In the genomic region with DNA sequence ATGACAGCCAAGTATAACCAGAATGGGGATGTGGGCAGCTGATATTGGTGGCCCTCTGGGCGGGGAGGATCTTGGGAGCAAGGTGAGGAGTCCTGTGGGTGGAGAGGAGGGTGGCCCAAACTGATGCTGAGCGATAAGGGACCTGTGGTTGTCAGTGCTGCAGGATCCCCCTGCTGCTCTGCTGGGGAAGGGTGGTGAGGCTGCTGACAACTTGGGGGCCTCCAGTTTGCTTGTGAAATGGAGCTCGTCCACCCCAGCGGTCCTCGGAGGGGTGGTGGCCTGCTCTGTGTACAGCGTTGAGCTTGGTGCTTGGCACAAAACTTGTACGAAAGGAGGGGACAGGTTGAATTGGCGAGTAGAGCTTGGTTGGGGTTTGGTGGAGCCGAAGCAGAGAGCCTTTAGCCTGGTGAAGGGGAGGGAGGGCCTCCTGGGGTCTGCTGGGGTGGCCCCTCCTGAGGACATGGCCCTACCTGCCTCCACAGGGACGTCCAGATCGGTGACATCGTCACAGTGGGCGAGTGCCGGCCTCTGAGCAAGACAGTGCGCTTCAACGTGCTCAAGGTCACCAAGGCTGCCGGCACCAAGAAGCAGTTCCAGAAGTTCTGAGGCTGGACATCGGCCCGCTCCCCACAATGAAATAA, we compare ENCODE assay signal across 8 cellular contexts. TPM values are rescaled to one million over a fixed set of nuclear protein-coding genes. Genes with fewer than 3 reads are reported as not detected.
DNase-seq lines count a peak whose midpoint lies in the region; ATAC-seq, FAIRE-seq and TF ChIP-seq lines count a peak whose summit lies in the region.

No MANE protein-coding gene starts in this region.

- H3K9me3 ChIP-seq in HepG2 (ENCODE audit: low read length) (no peaks in the 10 kb centered on the region), right lobe of liver (no peaks in the 10 kb centered on the region), lower lobe of right lung (no peaks in the 10 kb centered on the region)

- CTCF ChIA-PET in HepG2 (lab: Yijun Ruan, JAX; ENCODE audit: low intra/inter-chr PET ratio, low total read pairs), result no interaction called here

- in situ Hi-C loops in HepG2 (cut with HindIII; ENCODE audit: extremely low pct_ligation_motif_present, low pct_unique_long_range_greater_than_20kb), result loop anchor here (5.0 kb wide), 2 partner anchors 73 to 173 kb away; no protein-coding TSS in a partner anchor

- peaks cover 57% of the 10 kb centered on the region for H3K4me1 ChIP-seq in HepG2 (ENCODE audit: insufficient read depth, low read length)
- H3K4me1 ChIP-seq in right lobe of liver, result peaks cover 0 to 15% (median 10%) of the 10 kb centered on the region in 4 donors
- peaks cover 48% of the 10 kb centered on the region for H3K4me1 ChIP-seq in lower lobe of right lung
- no peaks in the 10 kb centered on the region for H3K4me1 ChIP-seq in urinary bladder (ENCODE audit: insufficient read depth)

- no peaks in the 10 kb centered on the region for H3K9me3 Mint-ChIP-seq in activated T-helper 2 cell treated with anti-CD3 and anti-CD28 coated beads, Interferon-gamma antibody, Interleukin-2, Interleukin-4, amounts not matched to agents 10 μg/mL and 5 μg/mL and 100 μg/mL, durations not matched to agents 14 hours and 24 hours and 36 hours

- H3K27me3 ChIP-seq in HepG2 (ENCODE audit: control insufficient read depth in 1 of 2, insufficient read depth in 2 of 2, low read length in 2 of 2) (peaks cover 0 to 4% of the 10 kb centered on the region in 2 experiments; a peak in 1 of 5 replicates), right lobe of liver (no peaks in the 10 kb centered on the region), lower lobe of right lung (ENCODE audit: low read depth) (no peaks in the 10 kb centered on the region)

- H3K79me2 ChIP-seq in HepG2 (ENCODE audit: insufficient read depth, low read length), result peaks cover 27% of the 10 kb centered on the region

- DNase-seq in HepG2 (ENCODE audit: low spot score) (no peak), right lobe of liver (no peak), lower lobe of right lung (no peak), NOMO-1 treated with dmso at 0.1 percent for 144 hours (lab: John Stamatoyannopoulos, UW; ENCODE audit: unreplicated experiment) (no peak), NCI-H510A treated with DMSO at 0.1 percent for 48 hours (lab: John Stamatoyannopoulos, UW) (no peak)
- DNase-seq in activated T-helper 2 cell treated with anti-CD3 and anti-CD28 coated beads, Interferon-gamma antibody, Interleukin-2, Interleukin-4, amounts not matched to agents 10 μg/mL and 5 μg/mL and 100 μg/mL, durations not matched to agents 14 hours and 24 hours and 36 hours (ENCODE audit: low spot score), result no peak

- H3K4me1 Mint-ChIP-seq in activated T-helper 2 cell treated with anti-CD3 and anti-CD28 coated beads, Interferon-gamma antibody, Interleukin-2, Interleukin-4, amounts not matched to agents 10 μg/mL and 5 μg/mL and 100 μg/mL, durations not matched to agents 14 hours and 24 hours and 36 hours (ENCODE audit: low read depth), result peaks cover 40% of the 10 kb centered on the region

- no peak for TF ChIP-seq POLR2A in HepG2 (IDR thresholded peaks at IDR 0.05; ENCODE audit: insufficient read depth in 1 of 2, low read depth in 2 of 2, low read length in 2 of 2)
- no peak for TF ChIP-seq POLR2A in right lobe of liver (IDR thresholded peaks at IDR 0.05)

- H3K4me2 ChIP-seq in HepG2 (ENCODE audit: low read depth, low read length), result peak overlapping the region; percentile 92; the same call in 1 of the 2 replicates

- 97% methylated on average over 18 of the region's 19 CpGs for WGBS in HepG2 (ENCODE audit: low lambda C conversion rate)
- 58% methylated on average over 5 of the region's 19 CpGs for WGBS in right lobe of liver (ENCODE audit: insufficient coverage, low coverage, low lambda C conversion rate, missing lambda C conversion rate)
- 74% methylated on average over 19 of the region's 19 CpGs for WGBS in urinary bladder

- no peak overlapping the region for H2AFZ ChIP-seq in HepG2 (ENCODE audit: low read length)

- peak overlapping the region; percentile 98 for H3K4me3 Mint-ChIP-seq in activated T-helper 2 cell treated with anti-CD3 and anti-CD28 coated beads, Interferon-gamma antibody, Interleukin-2, Interleukin-4, amounts not matched to agents 10 μg/mL and 5 μg/mL and 100 μg/mL, durations not matched to agents 14 hours and 24 hours and 36 hours (ENCODE audit: low read depth)

- intact Hi-C loops in HepG2 (cut with micrococcal nuclease; ENCODE audit: unreplicated experiment) (no loop called here), right lobe of liver (cut with DNase I) (no loop called here), lower lobe of right lung (cut with DNase I) (no loop called here)
- intact Hi-C loops in activated T-helper 2 cell treated with anti-CD3 and anti-CD28 coated beads, Interferon-gamma antibody, Interleukin-2, Interleukin-4, amounts not matched to agents 10 μg/mL and 5 μg/mL and 100 μg/mL, durations not matched to agents 14 hours and 24 hours and 36 hours (cut with micrococcal nuclease), result loop anchor here (5.0 kb wide), 1 partner anchor 47 kb away; a partner anchor contains a TSS

- TF ChIP-seq RAD21 in HepG2 (CRISPR knock-in tag; IDR thresholded peaks at IDR 0.05), result no peak

- FAIRE-seq in HepG2 (lab: Jason Lieb, UNC), result no peak

- H3K4me3 ChIP-seq in HepG2 (replicated peaks in 1 of 3; ENCODE audit: insufficient read depth in 1 of 3, low read depth in 2 of 3, low read length in 3 of 3) (no peak overlapping the region), right lobe of liver (peak overlapping the region in 1 of 3 donors; percentile 11), lower lobe of right lung (peak overlapping the region; percentile 52), urinary bladder (ENCODE audit: low read depth, low read length) (peak overlapping the region; percentile 31)

- POLR2A ChIA-PET in HepG2 (lab: Yijun Ruan, JAX), result interaction anchor here (1.4 to 1.8 kb wide), 3 partner anchors 10 to 81 kb away, joined by 3 to 7 read pairs (median 4); a partner anchor contains a TSS

- no peak for ATAC-seq in HepG2
- ATAC-seq in right lobe of liver, result no peak
- no peak for ATAC-seq in lower lobe of right lung
- ATAC-seq in GM21360 (IDR thresholded peaks at IDR 0.05; ENCODE audit: unreplicated experiment), result no peak

- H3K36me3 ChIP-seq in HepG2 (replicated peaks in 1 of 2; ENCODE audit: control insufficient read depth in 1 of 2, insufficient read depth in 2 of 2, low read length in 2 of 2) (peaks cover 15 to 25% of the 10 kb centered on the region in 2 experiments), right lobe of liver (peaks cover 0 to 28% (median 18%) of the 10 kb centered on the region in 4 donors), lower lobe of right lung (peaks cover 32% of the 10 kb centered on the region), urinary bladder (ENCODE audit: insufficient read depth) (no peaks in the 10 kb centered on the region)

- H3K9ac ChIP-seq in HepG2 (ENCODE audit: insufficient read depth, low read depth, low read length), result peak overlapping the region; percentile 37; the same call in 1 of the 2 replicates

- TF ChIP-seq CTCF in HepG2 (CRISPR knock-in tag; IDR thresholded peaks at IDR 0.05) (no peak), right lobe of liver (IDR thresholded peaks at IDR 0.05) (no peak), lower lobe of right lung (IDR thresholded peaks at IDR 0.05) (no peak)

- H3K27ac Mint-ChIP-seq in activated T-helper 2 cell treated with anti-CD3 and anti-CD28 coated beads, Interferon-gamma antibody, Interleukin-2, Interleukin-4, amounts not matched to agents 10 μg/mL and 5 μg/mL and 100 μg/mL, durations not matched to agents 14 hours and 24 hours and 36 hours, result peak overlapping the region; percentile 94

- TF ChIP-seq EP300 in HepG2 (IDR thresholded peaks at IDR 0.05; ENCODE audit: low read depth in 2 of 2, low read length in 2 of 2) (no peak), HepG2 (CRISPR knock-in tag; IDR thresholded peaks at IDR 0.05; ENCODE audit: borderline replicate concordance) (no peak)

- no TSS peak for BruUV-seq in HepG2 (replicated peaks; lab: Mats Ljungman, UMichigan)

- H3K36me3 Mint-ChIP-seq in activated T-helper 2 cell treated with anti-CD3 and anti-CD28 coated beads, Interferon-gamma antibody, Interleukin-2, Interleukin-4, amounts not matched to agents 10 μg/mL and 5 μg/mL and 100 μg/mL, durations not matched to agents 14 hours and 24 hours and 36 hours (ENCODE audit: low read depth), result peaks cover 44% of the 10 kb centered on the region

- H3K27me3 Mint-ChIP-seq in activated T-helper 2 cell treated with anti-CD3 and anti-CD28 coated beads, Interferon-gamma antibody, Interleukin-2, Interleukin-4, amounts not matched to agents 10 μg/mL and 5 μg/mL and 100 μg/mL, durations not matched to agents 14 hours and 24 hours and 36 hours (ENCODE audit: low read depth), result no peaks in the 10 kb centered on the region

- H3K27ac ChIP-seq in HepG2 (ENCODE audit: extremely low read length, insufficient read depth, low read length) (peak overlapping the region; percentile 16), right lobe of liver (no peak overlapping the region), lower lobe of right lung (peak overlapping the region; percentile 81), urinary bladder (ENCODE audit: low read depth) (peak overlapping the region; percentile 30)

- peaks cover 24% of the 10 kb centered on the region; the same call in 1 of the 2 replicates for H4K20me1 ChIP-seq in HepG2 (ENCODE audit: insufficient read depth, low read length)

RNA-seq across cellular contexts. Expression of a gene that starts 2.9 kb away (rescaled TPM):
- 2,345 and 2,734 TPM in 2 replicates for total RNA-seq in HepG2 (2016; rRNA removed; fragmentation: Illumina TruSeq; extraction: Trizol)
- total RNA-seq in HepG2 (2016; cell fraction: cytosol; rRNA removed; fragmentation: Illumina TruSeq; extraction: Trizol; ENCODE audit: low read depth), result 3,922 and 3,962 TPM in 2 replicates
- 2,320 and 2,893 TPM in 2 replicates for total RNA-seq in HepG2 (2016; cell fraction: insoluble cytoplasmic fraction; rRNA removed; fragmentation: Illumina TruSeq; extraction: Trizol)
- total RNA-seq in HepG2 (2016; cell fraction: membrane; rRNA removed; fragmentation: Illumina TruSeq; extraction: Trizol), result 5,292 and 5,634 TPM in 2 replicates
- total RNA-seq in HepG2 (2016; cell fraction: nucleus; rRNA removed; fragmentation: Illumina TruSeq; extraction: Trizol), result 817 and 896 TPM in 2 replicates
- 2,839 and 2,896 TPM in 2 replicates for polyA plus RNA-seq in HepG2 (2011; rRNA removed)
- polyA plus RNA-seq in HepG2 (2011; cell fraction: cytosol; rRNA removed), result 6,087 and 6,094 TPM in 2 replicates
- 1,822 and 1,919 TPM in 2 replicates for polyA plus RNA-seq in HepG2 (2011; cell fraction: nucleus; rRNA removed)
- 3,444 and 3,595 TPM in 2 replicates for polyA plus RNA-seq in HepG2 (2012)
- 4,821 and 5,462 TPM in 2 replicates for polyA plus RNA-seq in HepG2 (2016; cell fraction: cytosol; fragmentation: Illumina TruSeq; extraction: Trizol; ENCODE audit: low read depth)
- 3,269 and 3,282 TPM in 2 replicates for polyA plus RNA-seq in HepG2 (2016; cell fraction: insoluble cytoplasmic fraction; fragmentation: Illumina TruSeq; extraction: Trizol; ENCODE audit: low read depth)
- 6,240 and 6,461 TPM in 2 replicates for polyA plus RNA-seq in HepG2 (2016; cell fraction: membrane; fragmentation: Illumina TruSeq; extraction: Trizol; ENCODE audit: low read depth)
- polyA plus RNA-seq in HepG2 (2016; cell fraction: nucleus; fragmentation: Illumina TruSeq; extraction: Trizol; ENCODE audit: insufficient read depth, low read depth), result 1,822 and 1,918 TPM in 2 replicates
- 1,415 and 1,765 TPM in 2 replicates for polyA minus RNA-seq in HepG2 (2011; rRNA and poly(A)+ RNA removed; ENCODE audit: low replicate concordance)
- 470 and 550 TPM in 2 replicates for polyA minus RNA-seq in HepG2 (2011; cell fraction: cytosol; rRNA and poly(A)+ RNA removed)
- polyA minus RNA-seq in HepG2 (2011; cell fraction: nucleus; rRNA and poly(A)+ RNA removed), result 202 and 266 TPM in 2 replicates
- 1,000 to 10,000 TPM in 2 of 6 experiments, 100 to 1,000 TPM in 4; 417 to 1,739 (median 617) TPM for total RNA-seq in right lobe of liver
- 2,145 and 2,173 TPM in 2 replicates for total RNA-seq in activated T-helper 2 cell treated with anti-CD3 and anti-CD28 coated beads, Interferon-gamma antibody, Interleukin-2, Interleukin-4, amounts not matched to agents 10 μg/mL and 5 μg/mL and 100 μg/mL, durations not matched to agents 14 hours and 24 hours and 36 hours
- total RNA-seq in lower lobe of right lung, result 1,649 TPM
- 1,853 TPM for total RNA-seq in urinary bladder
- polyA plus RNA-seq in urinary bladder, result 3,946 TPM

RNA-seq across cellular contexts. Expression of a gene that starts 11.7 kb away (rescaled TPM):
- 2,601 and 3,137 TPM in 2 replicates for total RNA-seq in HepG2 (2016; rRNA removed; fragmentation: Illumina TruSeq; extraction: Trizol)
- 4,258 and 4,636 TPM in 2 replicates for total RNA-seq in HepG2 (2016; cell fraction: cytosol; rRNA removed; fragmentation: Illumina TruSeq; extraction: Trizol; ENCODE audit: low read depth)
- 2,656 and 3,295 TPM in 2 replicates for total RNA-seq in HepG2 (2016; cell fraction: insoluble cytoplasmic fraction; rRNA removed; fragmentation: Illumina TruSeq; extraction: Trizol)
- 7,013 and 7,095 TPM in 2 replicates for total RNA-seq in HepG2 (2016; cell fraction: membrane; rRNA removed; fragmentation: Illumina TruSeq; extraction: Trizol)
- total RNA-seq in HepG2 (2016; cell fraction: nucleus; rRNA removed; fragmentation: Illumina TruSeq; extraction: Trizol), result 1,096 and 1,183 TPM in 2 replicates
- polyA plus RNA-seq in HepG2 (2011; rRNA removed), result 3,407 and 3,954 TPM in 2 replicates
- 2,986 and 5,309 TPM in 2 replicates for polyA plus RNA-seq in HepG2 (2011; cell fraction: cytosol; rRNA removed)
- 2,708 and 2,782 TPM in 2 replicates for polyA plus RNA-seq in HepG2 (2011; cell fraction: nucleus; rRNA removed)
- polyA plus RNA-seq in HepG2 (2012), result 2,954 and 4,264 TPM in 2 replicates
- polyA plus RNA-seq in HepG2 (2016; cell fraction: cytosol; fragmentation: Illumina TruSeq; extraction: Trizol; ENCODE audit: low read depth), result 5,376 and 5,987 TPM in 2 replicates
- polyA plus RNA-seq in HepG2 (2016; cell fraction: insoluble cytoplasmic fraction; fragmentation: Illumina TruSeq; extraction: Trizol; ENCODE audit: low read depth), result 3,762 and 3,802 TPM in 2 replicates
- 7,707 and 8,057 TPM in 2 replicates for polyA plus RNA-seq in HepG2 (2016; cell fraction: membrane; fragmentation: Illumina TruSeq; extraction: Trizol; ENCODE audit: low read depth)
- polyA plus RNA-seq in HepG2 (2016; cell fraction: nucleus; fragmentation: Illumina TruSeq; extraction: Trizol; ENCODE audit: insufficient read depth, low read depth), result 2,294 and 2,333 TPM in 2 replicates
- polyA minus RNA-seq in HepG2 (2011; rRNA and poly(A)+ RNA removed; ENCODE audit: low replicate concordance), result 2,394 and 2,613 TPM in 2 replicates
- polyA minus RNA-seq in HepG2 (2011; cell fraction: cytosol; rRNA and poly(A)+ RNA removed), result 898 and 937 TPM in 2 replicates
- polyA minus RNA-seq in HepG2 (2011; cell fraction: nucleus; rRNA and poly(A)+ RNA removed), result 1,540 and 1,647 TPM in 2 replicates
- total RNA-seq in right lobe of liver, result 100 to 1,000 TPM; 675 to 992 (median 801) TPM
- total RNA-seq in activated T-helper 2 cell treated with anti-CD3 and anti-CD28 coated beads, Interferon-gamma antibody, Interleukin-2, Interleukin-4, amounts not matched to agents 10 μg/mL and 5 μg/mL and 100 μg/mL, durations not matched to agents 14 hours and 24 hours and 36 hours, result 3,221 and 3,346 TPM in 2 replicates
- 1,820 TPM for total RNA-seq in lower lobe of right lung
- 2,198 TPM for total RNA-seq in urinary bladder
- 3,726 TPM for polyA plus RNA-seq in urinary bladder

RNA-seq across cellular contexts. Expression of a gene that starts 13.3 kb away (rescaled TPM):
- total RNA-seq in HepG2 (2016; rRNA removed; fragmentation: Illumina TruSeq; extraction: Trizol) (124 and 225 TPM in 2 replicates), right lobe of liver (100 to 1,000 TPM; 123 to 335 (median 245) TPM), lower lobe of right lung (385 TPM), urinary bladder (118 TPM)
- 222 and 258 TPM in 2 replicates for total RNA-seq in HepG2 (2016; cell fraction: cytosol; rRNA removed; fragmentation: Illumina TruSeq; extraction: Trizol; ENCODE audit: low read depth)
- 102 and 228 TPM in 2 replicates for total RNA-seq in HepG2 (2016; cell fraction: insoluble cytoplasmic fraction; rRNA removed; fragmentation: Illumina TruSeq; extraction: Trizol)
- total RNA-seq in HepG2 (2016; cell fraction: membrane; rRNA removed; fragmentation: Illumina TruSeq; extraction: Trizol), result 261 and 289 TPM in 2 replicates
- total RNA-seq in HepG2 (2016; cell fraction: nucleus; rRNA removed; fragmentation: Illumina TruSeq; extraction: Trizol), result 141 and 165 TPM in 2 replicates
- polyA plus RNA-seq in HepG2 (2011; rRNA removed) (121 and 149 TPM in 2 replicates), urinary bladder (200 TPM)
- polyA plus RNA-seq in HepG2 (2011; cell fraction: cytosol; rRNA removed), result 105 and 151 TPM in 2 replicates
- polyA plus RNA-seq in HepG2 (2011; cell fraction: nucleus; rRNA removed), result 256 and 257 TPM in 2 replicates
- polyA plus RNA-seq in HepG2 (2012), result 143 and 177 TPM in 2 replicates
- 245 and 266 TPM in 2 replicates for polyA plus RNA-seq in HepG2 (2016; cell fraction: cytosol; fragmentation: Illumina TruSeq; extraction: Trizol; ENCODE audit: low read depth)
- polyA plus RNA-seq in HepG2 (2016; cell fraction: insoluble cytoplasmic fraction; fragmentation: Illumina TruSeq; extraction: Trizol; ENCODE audit: low read depth), result 107 and 130 TPM in 2 replicates
- 257 and 263 TPM in 2 replicates for polyA plus RNA-seq in HepG2 (2016; cell fraction: membrane; fragmentation: Illumina TruSeq; extraction: Trizol; ENCODE audit: low read depth)
- 289 and 295 TPM in 2 replicates for polyA plus RNA-seq in HepG2 (2016; cell fraction: nucleus; fragmentation: Illumina TruSeq; extraction: Trizol; ENCODE audit: insufficient read depth, low read depth)
- 0.65 and 115 TPM in 2 replicates for polyA minus RNA-seq in HepG2 (2011; rRNA and poly(A)+ RNA removed; ENCODE audit: low replicate concordance)
- 72.8 and 82.9 TPM in 2 replicates for polyA minus RNA-seq in HepG2 (2011; cell fraction: cytosol; rRNA and poly(A)+ RNA removed)
- polyA minus RNA-seq in HepG2 (2011; cell fraction: nucleus; rRNA and poly(A)+ RNA removed), result 27.6 and 29.2 TPM in 2 replicates
- total RNA-seq in activated T-helper 2 cell treated with anti-CD3 and anti-CD28 coated beads, Interferon-gamma antibody, Interleukin-2, Interleukin-4, amounts not matched to agents 10 μg/mL and 5 μg/mL and 100 μg/mL, durations not matched to agents 14 hours and 24 hours and 36 hours, result 1.8 and 2.2 TPM in 2 replicates

RNA-seq across cellular contexts. Expression of a gene that starts 25.1 kb away (rescaled TPM):
- total RNA-seq in HepG2 (2016; rRNA removed; fragmentation: Illumina TruSeq; extraction: Trizol) (0.58 and 1.5 TPM in 2 replicates), right lobe of liver (1 to 10 TPM in 5 of 6 experiments, under 1 TPM in 1; 0.80 to 4.4 (median 2.3) TPM), lower lobe of right lung (12.8 TPM), urinary bladder (3.4 TPM)
- total RNA-seq in HepG2 (2016; cell fraction: cytosol; rRNA removed; fragmentation: Illumina TruSeq; extraction: Trizol; ENCODE audit: low read depth), result 2.3 and 2.9 TPM in 2 replicates
- total RNA-seq in HepG2 (2016; cell fraction: insoluble cytoplasmic fraction; rRNA removed; fragmentation: Illumina TruSeq; extraction: Trizol), result 0.67 and 1.4 TPM in 2 replicates
- total RNA-seq in HepG2 (2016; cell fraction: membrane; rRNA removed; fragmentation: Illumina TruSeq; extraction: Trizol), result 2.2 and 2.3 TPM in 2 replicates
- total RNA-seq in HepG2 (2016; cell fraction: nucleus; rRNA removed; fragmentation: Illumina TruSeq; extraction: Trizol), result 1.3 and 2.9 TPM in 2 replicates
- polyA plus RNA-seq in HepG2 (2011; rRNA removed) (2.6 and 3.0 TPM in 2 replicates), urinary bladder (18.8 TPM)
- 1.1 and 1.7 TPM in 2 replicates for polyA plus RNA-seq in HepG2 (2011; cell fraction: cytosol; rRNA removed)
- polyA plus RNA-seq in HepG2 (2011; cell fraction: nucleus; rRNA removed), result 5.2 and 6.9 TPM in 2 replicates
- polyA plus RNA-seq in HepG2 (2012), result 2.0 and 4.6 TPM in 2 replicates
- polyA plus RNA-seq in HepG2 (2016; cell fraction: cytosol; fragmentation: Illumina TruSeq; extraction: Trizol; ENCODE audit: low read depth), result 4.2 and 4.4 TPM in 2 replicates
- polyA plus RNA-seq in HepG2 (2016; cell fraction: insoluble cytoplasmic fraction; fragmentation: Illumina TruSeq; extraction: Trizol; ENCODE audit: low read depth), result 2.3 and 2.4 TPM in 2 replicates
- 2.5 and 3.6 TPM in 2 replicates for polyA plus RNA-seq in HepG2 (2016; cell fraction: membrane; fragmentation: Illumina TruSeq; extraction: Trizol; ENCODE audit: low read depth)
- 7.4 and 8.8 TPM in 2 replicates for polyA plus RNA-seq in HepG2 (2016; cell fraction: nucleus; fragmentation: Illumina TruSeq; extraction: Trizol; ENCODE audit: insufficient read depth, low read depth)
- 1.2 and 1.7 TPM in 2 replicates for polyA minus RNA-seq in HepG2 (2011; rRNA and poly(A)+ RNA removed; ENCODE audit: low replicate concordance)
- 0.79 and 2.5 TPM in 2 replicates for polyA minus RNA-seq in HepG2 (2011; cell fraction: cytosol; rRNA and poly(A)+ RNA removed)
- polyA minus RNA-seq in HepG2 (2011; cell fraction: nucleus; rRNA and poly(A)+ RNA removed), result 0.90 and 1.1 TPM in 2 replicates
- total RNA-seq in activated T-helper 2 cell treated with anti-CD3 and anti-CD28 coated beads, Interferon-gamma antibody, Interleukin-2, Interleukin-4, amounts not matched to agents 10 μg/mL and 5 μg/mL and 100 μg/mL, durations not matched to agents 14 hours and 24 hours and 36 hours, result 49.3 and 57.9 TPM in 2 replicates

RNA-seq across cellular contexts. Expression of a gene that starts 28.7 kb away (rescaled TPM):
- total RNA-seq in HepG2 (2016; rRNA removed; fragmentation: Illumina TruSeq; extraction: Trizol) (1.7 and 10.1 TPM in 2 replicates), right lobe of liver (10 to 100 TPM in 3 of 6 experiments, 1 to 10 TPM in 3; 5.3 to 18.0 (median 10.9) TPM), lower lobe of right lung (28.1 TPM), urinary bladder (50.2 TPM)
- 2.9 TPM in 2 replicates for total RNA-seq in HepG2 (2016; cell fraction: cytosol; rRNA removed; fragmentation: Illumina TruSeq; extraction: Trizol; ENCODE audit: low read depth)
- total RNA-seq in HepG2 (2016; cell fraction: insoluble cytoplasmic fraction; rRNA removed; fragmentation: Illumina TruSeq; extraction: Trizol), result 2.5 and 10.4 TPM in 2 replicates
- total RNA-seq in HepG2 (2016; cell fraction: membrane; rRNA removed; fragmentation: Illumina TruSeq; extraction: Trizol), result 3.9 and 4.3 TPM in 2 replicates
- total RNA-seq in HepG2 (2016; cell fraction: nucleus; rRNA removed; fragmentation: Illumina TruSeq; extraction: Trizol), result 12.9 and 16.5 TPM in 2 replicates
- polyA plus RNA-seq in HepG2 (2011; rRNA removed) (3.0 and 3.3 TPM in 2 replicates), urinary bladder (31.2 TPM)
- polyA plus RNA-seq in HepG2 (2011; cell fraction: cytosol; rRNA removed), result 0.79 and 1.6 TPM in 2 replicates
- 33.2 and 45.9 TPM in 2 replicates for polyA plus RNA-seq in HepG2 (2011; cell fraction: nucleus; rRNA removed)
- 4.9 and 5.2 TPM in 2 replicates for polyA plus RNA-seq in HepG2 (2012)
- polyA plus RNA-seq in HepG2 (2016; cell fraction: cytosol; fragmentation: Illumina TruSeq; extraction: Trizol; ENCODE audit: low read depth), result 4.8 and 4.9 TPM in 2 replicates
- 3.3 and 3.5 TPM in 2 replicates for polyA plus RNA-seq in HepG2 (2016; cell fraction: insoluble cytoplasmic fraction; fragmentation: Illumina TruSeq; extraction: Trizol; ENCODE audit: low read depth)
- polyA plus RNA-seq in HepG2 (2016; cell fraction: membrane; fragmentation: Illumina TruSeq; extraction: Trizol; ENCODE audit: low read depth), result 4.3 and 6.1 TPM in 2 replicates
- polyA plus RNA-seq in HepG2 (2016; cell fraction: nucleus; fragmentation: Illumina TruSeq; extraction: Trizol; ENCODE audit: insufficient read depth, low read depth), result 61.4 and 74.8 TPM in 2 replicates
- 0.14 and 0.50 TPM in 2 replicates for polyA minus RNA-seq in HepG2 (2011; rRNA and poly(A)+ RNA removed; ENCODE audit: low replicate concordance)
- polyA minus RNA-seq in HepG2 (2011; cell fraction: cytosol; rRNA and poly(A)+ RNA removed), result not detected in 2 replicates
- 3.1 and 4.0 TPM in 2 replicates for polyA minus RNA-seq in HepG2 (2011; cell fraction: nucleus; rRNA and poly(A)+ RNA removed)
- 3.2 and 3.8 TPM in 2 replicates for total RNA-seq in activated T-helper 2 cell treated with anti-CD3 and anti-CD28 coated beads, Interferon-gamma antibody, Interleukin-2, Interleukin-4, amounts not matched to agents 10 μg/mL and 5 μg/mL and 100 μg/mL, durations not matched to agents 14 hours and 24 hours and 36 hours

Comparison
In these comparisons a context has a peak if more than half of its experiments do, and no peak if none do; other contexts are left out.
1. H3K27ac ChIP-seq: peak in HepG2 (single experiment), lower lobe of right lung (single experiment) and urinary bladder (single experiment); none in right lobe of liver (0 of 3).
2. H3K4me3 ChIP-seq: peak in lower lobe of right lung (single experiment) and urinary bladder (single experiment); none in HepG2 (0 of 3).
3. RNA of a gene that starts 13.3 kb away (total RNA-seq): 385 TPM in lower lobe of right lung (single experiment), 123 to 335 TPM in right lobe of liver, 102 to 289 TPM in HepG2 and 118 TPM in urinary bladder (single experiment); 1.8 to 2.2 TPM in activated T-helper 2 cell treated with anti-CD3 and anti-CD28 coated beads, Interferon-gamma antibody, Interleukin-2, Interleukin-4, amounts not matched to agents 10 μg/mL and 5 μg/mL and 100 μg/mL, durations not matched to agents 14 hours and 24 hours and 36 hours; every median in the first group is over 10 times any median in the second.